Comparison of ENCODE assay signal across 20 cellular contexts in genomic region chr3:121758727-121759450, GRCh38.
"Had no signal": no experiment of that assay in that cellular context is flagged by ENCODE, and none has a peak within 500 bp of the region (broad histone marks: within the 10 kb centered on the region; RNA-seq: fewer than 3 reads in every experiment).

No MANE protein-coding gene starts in this region.

- H3K4me3 ChIP-seq: body of pancreas, tibial artery, uterus had no signal

- H3K27ac ChIP-seq: body of pancreas, tibial artery, uterus had no signal

- H3K9me3 ChIP-seq: body of pancreas, tibial artery, uterus had no signal

- H3K27me3 ChIP-seq: body of pancreas, tibial artery, uterus had no signal

- DNase-seq: activated B cell treated with CpG ODN at 0.5 μM for 24 hours; activated CD4-positive, alpha-beta T cell treated with anti-CD3 and anti-CD28 coated beads for 4 hours; activated CD8-positive, alpha-beta T cell treated with anti-CD3 and anti-CD28 coated beads for 36 hours; activated naive CD4-positive, alpha-beta T cell treated with Interleukin-2 at 50 U/mL for 16 hours; activated naive CD8-positive, alpha-beta T cell treated with anti-CD3 and anti-CD28 coated beads, Interleukin-2, amount 10 ng/mL, durations not matched to agents 7 days and 5 days; activated T-cell treated with anti-CD3 and anti-CD28 coated beads, Interleukin-2, amount 50 U/mL, for 1 hour; body of pancreas; cortex of kidney; head of caudate nucleus; kidney; nucleus accumbens; retina; stimulated activated CD4-positive, alpha-beta T cell treated with anti-CD3 and anti-CD28 coated beads, Interleukin-12 subunit alpha, Interleukin-12 subunit beta, amount 100 ng/mL, for 4 hours; stimulated activated CD4-positive, alpha-beta T cell treated with anti-CD3 and anti-CD28 coated beads, Interleukin-1b, Interleukin-23, amount 100 ng/mL, for 48 hours; stimulated activated CD8-positive, alpha-beta memory T cell treated with anti-CD3 and anti-CD28 coated beads, Interleukin-4, amount 100 ng/mL, for 48 hours; stimulated activated naive CD8-positive, alpha-beta T cell treated with anti-CD3 and anti-CD28 coated beads, Interleukin-15, Interleukin-2, amounts not matched to agents 100 U/mL and 50 U/mL, for 24 hours; substantia nigra; tibial artery; uterus had no signal

- ATAC-seq: activated CD8-positive, alpha-beta T cell treated with anti-CD3 and anti-CD28 coated beads for 36 hours; body of pancreas; left lobe of liver; stimulated activated naive CD8-positive, alpha-beta T cell treated with anti-CD3 and anti-CD28 coated beads, Interleukin-15, Interleukin-2, amounts not matched to agents 100 U/mL and 50 U/mL, for 24 hours had no signal

- H3K4me1 ChIP-seq: body of pancreas, tibial artery, uterus had no signal

- H3K36me3 ChIP-seq: tibial artery, uterus had no signal
